Comparison of ENCODE assay signal across 12 cellular contexts in genomic region chr6:84768442-84769174, GRCh38. TPM values are rescaled to one million over a fixed set of nuclear protein-coding genes. Genes with fewer than 3 reads are reported as not detected.
DNase-seq lines count a peak whose midpoint lies in the region; ATAC-seq and TF ChIP-seq lines count a peak whose summit lies in the region.
"Had no signal": no experiment of that assay in that cellular context is flagged by ENCODE, and none has a peak within 500 bp of the region (broad histone marks: within the 10 kb centered on the region; RNA-seq: fewer than 3 reads in every experiment).

No MANE protein-coding gene starts in this region.

- H2BK120ac ChIP-seq in trophoblast cell (ENCODE audit: insufficient read depth, low read length, poor library complexity): no peak overlapping the region

- no peaks in the 10 kb centered on the region for H3K79me1 ChIP-seq in trophoblast cell (ENCODE audit: low read length)

- H3K4me3 ChIP-seq in GM23248: peak overlapping the region; percentile 72
- H3K4me3 ChIP-seq in SJCRH30: peak overlapping the region; percentile 53
- peak overlapping the region; percentile 16 for H3K4me3 ChIP-seq in fibroblast of mammary gland (ENCODE audit: control insufficient read depth, low read depth, low read length)
- no peak overlapping the region for H3K4me3 ChIP-seq in trophoblast cell (ENCODE audit: low read depth, low read length)

- H3K9me2 ChIP-seq in GM23248 (ENCODE audit: insufficient read depth): no peaks in the 10 kb centered on the region

- H3K27ac ChIP-seq in GM23248: peak overlapping the region; percentile 8; the same call in 1 of the 2 replicates
- H3K27ac ChIP-seq in SJCRH30: peak overlapping the region; percentile 80
- no peak overlapping the region for H3K27ac ChIP-seq in trophoblast cell (ENCODE audit: low read depth, low read length)
- H3K27ac ChIP-seq: epithelial cell of prostate had no signal

- ATAC-seq in GM18858 (IDR thresholded peaks at IDR 0.05; ENCODE audit: unreplicated experiment): no peak

- H3K18ac ChIP-seq in trophoblast cell (ENCODE audit: low read length): no peak overlapping the region

- H4K20me1 ChIP-seq in GM23248 (ENCODE audit: insufficient read depth): no peaks in the 10 kb centered on the region

- no peaks in the 10 kb centered on the region for H3K79me2 ChIP-seq in GM23248 (ENCODE audit: insufficient read depth)
- no peaks in the 10 kb centered on the region for H3K79me2 ChIP-seq in trophoblast cell (ENCODE audit: control insufficient read depth, insufficient read depth, low read length, poor library complexity)

- no peak overlapping the region for H3K14ac ChIP-seq in trophoblast cell (ENCODE audit: low read length)

- H3K9me3 ChIP-seq in GM23248 (ENCODE audit: low read depth): no peaks in the 10 kb centered on the region
- no peaks in the 10 kb centered on the region for H3K9me3 ChIP-seq in SJCRH30 (replicated peaks)
- H3K9me3 ChIP-seq in trophoblast cell (ENCODE audit: insufficient read depth, low read depth, low read length): peaks cover 5% of the 10 kb centered on the region

- peak overlapping the region; percentile 92 for H3K4me2 ChIP-seq in GM23248 (ENCODE audit: unreplicated experiment)
- peak overlapping the region; percentile 36 for H3K4me2 ChIP-seq in trophoblast cell (ENCODE audit: low read length)

- H3K27me3 ChIP-seq in GM23248 (replicated peaks; ENCODE audit: insufficient read depth) (peaks cover 43% of the 10 kb centered on the region), SJCRH30 (no peaks in the 10 kb centered on the region), trophoblast cell (ENCODE audit: insufficient read depth, low read length) (peaks cover 61% of the 10 kb centered on the region)

- no peak overlapping the region for H2AK5ac ChIP-seq in trophoblast cell (ENCODE audit: low read length)

- H3K4ac ChIP-seq in trophoblast cell (ENCODE audit: low read depth, low read length): no peak overlapping the region

- peak overlapping the region; percentile 32 for H3K9ac ChIP-seq in GM23248
- no peak overlapping the region for H3K9ac ChIP-seq in trophoblast cell (ENCODE audit: low read length)

- peak; percentile 73 for DNase-seq in GM23248
- DNase-seq in SJCRH30: peak in 1 of 2 experiments; percentile 40
- DNase-seq in fibroblast of mammary gland (ENCODE audit: low read depth): no peak
- DNase-seq in trophoblast cell: no peak
- no peak for DNase-seq in NCI-H446 treated with DMSO at 0.1 percent for 48 hours (lab: John Stamatoyannopoulos, UW)
- no peak for DNase-seq in HT-29 (ENCODE audit: low spot score)
- DNase-seq in stimulated activated CD4-positive, alpha-beta T cell treated with anti-CD3 and anti-CD28 coated beads, Interleukin-12 subunit alpha, Interleukin-12 subunit beta, amount 100 ng/mL, for 4 hours: no peak
- DNase-seq: activated CD4-positive, alpha-beta T cell treated with anti-CD3 and anti-CD28 coated beads, Interleukin-2, amount 50 U/mL, for 48 hours; CD4-positive, alpha-beta memory T cell had no signal

- peak overlapping the region; percentile 64 for H2AFZ ChIP-seq in GM23248
- no peak overlapping the region for H2AFZ ChIP-seq in trophoblast cell (ENCODE audit: insufficient read depth, low read length, poor library complexity)

- H3F3A ChIP-seq in GM23248 (ENCODE audit: insufficient read depth): peaks cover 13% of the 10 kb centered on the region; the same call in 1 of the 2 replicates

- H4K91ac ChIP-seq in trophoblast cell (ENCODE audit: low read depth, low read length): no peak overlapping the region

- no peak overlapping the region for H2BK12ac ChIP-seq in trophoblast cell (ENCODE audit: low read length)

- TF ChIP-seq CTCF in fibroblast of mammary gland (conservative IDR thresholded peaks at IDR 0.05; ENCODE audit: control insufficient read depth, insufficient read depth, low read depth, low read length): no peak

- H4K8ac ChIP-seq in trophoblast cell (ENCODE audit: low read depth, low read length): no peak overlapping the region

- H4K12ac ChIP-seq in trophoblast cell (ENCODE audit: low read depth, low read length): no peak overlapping the region

- WGBS in GM23248 (ENCODE audit: low coverage in 1 of 2, low lambda C conversion rate in 2 of 2, missing lambda C conversion rate in 2 of 2), 2 experiments: 2 to 3% methylated on average over 31 of the region's 31 CpGs
- WGBS in trophoblast cell (ENCODE audit: extremely low coverage, insufficient coverage, insufficient read length): no CpG with 5 or more reads among the region's 31 CpGs

- in situ Hi-C loops in GM23248 (cut with MboI): loop anchor here (25.0 kb wide), 2 partner anchors 719 to 881 kb away; no protein-coding TSS in a partner anchor

- H3K4me1 ChIP-seq in GM23248 (ENCODE audit: insufficient read depth) (no peaks in the 10 kb centered on the region), SJCRH30 (no peaks in the 10 kb centered on the region), trophoblast cell (ENCODE audit: control insufficient read depth in 1 of 2, insufficient read depth in 2 of 2, low read length in 2 of 2) (peaks cover 1 to 13% of the 10 kb centered on the region in 2 experiments)

- no peaks in the 10 kb centered on the region for H3K36me3 ChIP-seq in GM23248 (ENCODE audit: low read depth)
- no peaks in the 10 kb centered on the region for H3K36me3 ChIP-seq in SJCRH30
- H3K36me3 ChIP-seq in trophoblast cell (ENCODE audit: control insufficient read depth in 1 of 2, insufficient read depth in 2 of 2, low read length in 2 of 2): no peaks in the 10 kb centered on the region

- H3K23ac ChIP-seq in trophoblast cell (ENCODE audit: low read length): no peak overlapping the region

- no peak overlapping the region for H2BK5ac ChIP-seq in trophoblast cell (ENCODE audit: low read depth, low read length, poor library complexity)

RNA-seq across cellular contexts. Expression of gene TBX18, which starts 4.2 kb away (rescaled TPM):
- 13.5 and 16.2 TPM in 2 replicates for total RNA-seq in GM23248 (2014; rRNA removed; shearing (Covaris generic))
- 5.1 and 5.7 TPM in 2 replicates for polyA plus RNA-seq in GM23248 (2016; fragmentation: Nextera tagmentation; extraction: Ambion mirVana)
- total RNA-seq in SJCRH30 (2014; rRNA removed; shearing (Covaris generic)): 24.9 and 26.8 TPM in 2 replicates
- polyA plus RNA-seq in trophoblast cell (2013): 0.19 and 0.21 TPM in 2 replicates
- not detected in 2 replicates for total RNA-seq in HT-29 (2014; rRNA removed; shearing (Covaris generic))
- total RNA-seq: CD4-positive, alpha-beta memory T cell had no signal
- polyA plus RNA-seq: CD4-positive, alpha-beta memory T cell; IgD-negative memory B cell had no signal

Comparison
In these comparisons a context has a peak if more than half of its experiments do, and no peak if none do; other contexts are left out.
1. RNA of gene TBX18, which starts 4.2 kb away (total RNA-seq): 24.9 to 26.8 TPM in SJCRH30 and 13.5 to 16.2 TPM in GM23248; not detected in HT-29; every median in the first group is over 10 times any median in the second.